ENCODE assay signal across 14 cellular contexts in genomic region chrX:136030357-136031225, GRCh38. TPM values are rescaled to one million over a fixed set of nuclear protein-coding genes. Genes with fewer than 3 reads are reported as not detected.
DNase-seq lines count a peak whose midpoint lies in the region; ATAC-seq, FAIRE-seq and TF ChIP-seq lines count a peak whose summit lies in the region.
"Had no signal": no experiment of that assay in that cellular context is flagged by ENCODE, and none has a peak within 500 bp of the region (broad histone marks: within the 10 kb centered on the region; RNA-seq: fewer than 3 reads in every experiment).

No MANE protein-coding gene starts in this region.

- peaks cover 96% of the 10 kb centered on the region for H3K27me3 ChIP-seq in BLaER1
- H3K27me3 ChIP-seq in astrocyte (ENCODE audit: insufficient read depth, low read length) = no peaks in the 10 kb centered on the region
- H3K27me3 ChIP-seq in rectal smooth muscle tissue (ENCODE audit: control insufficient read depth, insufficient read depth, low read length) = no peaks in the 10 kb centered on the region
- H3K27me3 ChIP-seq: neutrophil had no signal

- no peak overlapping the region for H2AFZ ChIP-seq in astrocyte (ENCODE audit: low read depth, low read length)

- H3K9me3 ChIP-seq in BLaER1 = no peaks in the 10 kb centered on the region
- no peaks in the 10 kb centered on the region for H3K9me3 ChIP-seq in astrocyte (ENCODE audit: insufficient read depth, low read depth, low read length)
- H3K9me3 ChIP-seq: neutrophil had no signal

- peak overlapping the region; percentile 82 for H3K27ac Mint-ChIP-seq in astrocyte (ENCODE audit: unreplicated experiment)
- H3K27ac Mint-ChIP-seq: CD4-positive, alpha-beta memory T cell had no signal

- no peak overlapping the region; the same call in 1 of the 2 replicates for H3K27ac ChIP-seq in BLaER1
- peak overlapping the region; percentile 92 for H3K27ac ChIP-seq in astrocyte (ENCODE audit: low read depth, low read length)
- peak overlapping the region; percentile 87 for H3K27ac ChIP-seq in rectal smooth muscle tissue (ENCODE audit: low read depth, low read length)
- H3K27ac ChIP-seq: neutrophil had no signal

- H3K4me2 ChIP-seq in BLaER1 = peak overlapping the region; percentile 32
- H3K4me2 ChIP-seq in astrocyte (ENCODE audit: low read length) = peak overlapping the region; percentile 76

- H3K9ac ChIP-seq in BLaER1 = peak overlapping the region; percentile 21; the same call in 1 of the 2 replicates
- H3K9ac ChIP-seq in astrocyte (ENCODE audit: low read length) = peak overlapping the region; percentile 88
- H3K9ac ChIP-seq in rectal smooth muscle tissue (ENCODE audit: low read length) = no peak overlapping the region

- H4K20me1 ChIP-seq in BLaER1 (peaks cover 28% of the 10 kb centered on the region; the same call in 1 of the 2 replicates), astrocyte (ENCODE audit: insufficient read depth, low read length) (no peaks in the 10 kb centered on the region)

- H3K36me3 ChIP-seq in BLaER1 (no peaks in the 10 kb centered on the region), astrocyte (ENCODE audit: insufficient read depth, low read length) (no peaks in the 10 kb centered on the region), rectal smooth muscle tissue (ENCODE audit: control insufficient read depth, insufficient read depth, low read length) (no peaks in the 10 kb centered on the region)

- no peaks in the 10 kb centered on the region for H3K27me3 Mint-ChIP-seq in astrocyte (ENCODE audit: low read depth, unreplicated experiment)
- H3K27me3 Mint-ChIP-seq: CD4-positive, alpha-beta memory T cell had no signal

- DNase-seq in astrocyte (ENCODE audit: low read depth) (peak; percentile 93), Right ventricle myocardium inferior (ENCODE audit: missing footprints) (peak; percentile 53), GM19240 (ENCODE audit: insufficient read length, low spot score) (no peak), HPDE6-E6E7 (ENCODE audit: extremely low spot score) (no peak)
- DNase-seq in stimulated activated CD4-positive, alpha-beta T cell treated with anti-CD3 and anti-CD28 coated beads, Interleukin-4, amount 100 ng/mL, for 4 hours = no peak
- DNase-seq: activated T-cell treated with anti-CD3 and anti-CD28 coated beads, Interleukin-2, amount 50 U/mL, for 4 hours; CD4-positive, alpha-beta memory T cell; NCI-H69; T1000 had no signal

- H3K4me3 Mint-ChIP-seq in astrocyte (ENCODE audit: unreplicated experiment) = peak overlapping the region; percentile 45
- H3K4me3 Mint-ChIP-seq: activated T-cell treated with anti-CD3 and anti-CD28 coated beads, Interleukin-2, amount 50 U/mL, for 4 hours had no signal

- no peaks in the 10 kb centered on the region for H3K79me2 ChIP-seq in astrocyte (ENCODE audit: insufficient read depth, low read length)

- no peaks in the 10 kb centered on the region for H3K9me3 Mint-ChIP-seq in astrocyte (ENCODE audit: unreplicated experiment)
- H3K9me3 Mint-ChIP-seq: activated T-cell treated with anti-CD3 and anti-CD28 coated beads, Interleukin-2, amount 50 U/mL, for 4 hours had no signal

- intact Hi-C loops in Right ventricle myocardium inferior (cut with DNase I) = loop anchor here (2.0 to 5.0 kb wide), 2 partner anchors 117 to 132 kb away; partner anchors contain the start of gene FHL1

- ATAC-seq in Right ventricle myocardium inferior = peak; percentile 93
- no peak for ATAC-seq in HG02852 (IDR thresholded peaks at IDR 0.05; ENCODE audit: unreplicated experiment)
- ATAC-seq: activated T-cell treated with anti-CD3 and anti-CD28 coated beads, Interleukin-2, amount 50 U/mL, for 4 hours; HCT116 had no signal

- H3K4me1 ChIP-seq in BLaER1 = peaks cover 21% of the 10 kb centered on the region
- peaks cover 17% of the 10 kb centered on the region for H3K4me1 ChIP-seq in astrocyte (ENCODE audit: insufficient read depth, low read length)
- peaks cover 21% of the 10 kb centered on the region for H3K4me1 ChIP-seq in rectal smooth muscle tissue (ENCODE audit: control insufficient read depth, insufficient read depth, low read length)

- H3K4me3 ChIP-seq in BLaER1 = no peak overlapping the region
- H3K4me3 ChIP-seq in astrocyte (ENCODE audit: insufficient read depth, low read depth, low read length) = no peak overlapping the region
- H3K4me3 ChIP-seq in rectal smooth muscle tissue (ENCODE audit: low read length) = no peak overlapping the region

- FAIRE-seq in astrocyte (lab: Jason Lieb, UNC) = peak; percentile 98

- H3K36me3 Mint-ChIP-seq in astrocyte (ENCODE audit: low read depth, unreplicated experiment) = no peaks in the 10 kb centered on the region

- peaks cover 13% of the 10 kb centered on the region for H3K4me1 Mint-ChIP-seq in astrocyte (ENCODE audit: low read depth, unreplicated experiment)

- TF ChIP-seq CTCF in astrocyte (IDR thresholded peaks at IDR 0.05; ENCODE audit: insufficient read depth, low read depth, low read length) = no peak

RNA-seq across cellular contexts. Expression of gene SLC9A6, which starts 45.4 kb away (rescaled TPM):
- 12.8 and 14.8 TPM in 2 replicates for total RNA-seq in astrocyte
- 15.4 TPM for total RNA-seq in Right ventricle myocardium inferior

RNA-seq across cellular contexts. Expression of gene MMGT1, which starts 56.8 kb away (rescaled TPM):
- total RNA-seq in astrocyte (22.0 and 22.9 TPM in 2 replicates), Right ventricle myocardium inferior (22.4 TPM)

Comparison
In these comparisons a context has a peak if more than half of its experiments do, and no peak if none do; other contexts are left out.
1. DNase-seq: peak in astrocyte (single experiment) and Right ventricle myocardium inferior (single experiment); none in GM19240 (single experiment), stimulated activated CD4-positive, alpha-beta T cell treated with anti-CD3 and anti-CD28 coated beads, Interleukin-4, amount 100 ng/mL, for 4 hours (0 of 2) and HPDE6-E6E7 (single experiment).